ENCODE assay signal across 9 cellular contexts in the genomic region with DNA sequence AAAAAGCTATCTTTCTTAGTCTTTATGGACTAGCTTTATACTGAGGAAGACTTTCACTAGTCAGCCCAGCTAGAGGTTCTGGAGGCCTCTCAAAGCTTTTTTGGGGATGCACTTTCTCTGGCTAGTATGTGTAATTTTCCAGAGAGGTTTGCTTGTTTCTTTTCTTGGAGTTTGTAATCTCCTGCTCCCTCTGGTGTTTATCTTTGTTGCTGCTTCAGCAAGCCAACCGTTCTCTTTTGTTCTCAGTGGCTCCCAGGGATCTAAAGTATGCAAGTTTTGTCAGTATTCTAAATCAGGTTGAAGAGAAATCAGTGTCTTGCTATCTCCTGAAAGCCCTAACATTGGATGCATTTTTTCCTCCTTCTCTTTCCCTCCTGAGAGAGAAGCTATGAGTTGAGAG.
A peak's percentile ranks its signal among the peaks of the same experiment; 100 is the strongest.
DNase-seq lines count a peak whose midpoint lies in the region; ATAC-seq and TF ChIP-seq lines count a peak whose summit lies in the region.
"Had no signal": no experiment of that assay in that cellular context is flagged by ENCODE, and none has a peak within 500 bp of the region (broad histone marks: within the 10 kb centered on the region; RNA-seq: fewer than 3 reads in every experiment).

No MANE protein-coding gene starts in this region.

- no peaks in the 10 kb centered on the region for H3K4me1 ChIP-seq in lower lobe of right lung

- ATAC-seq in lower lobe of right lung (peak in 1 of 2 donors; percentile 32), GM18909 (IDR thresholded peaks at IDR 0.05; ENCODE audit: poor library complexity, unreplicated experiment) (no peak), HG02840 (IDR thresholded peaks at IDR 0.05; ENCODE audit: low FRiP score, unreplicated experiment) (no peak), GM21619 (IDR thresholded peaks at IDR 0.05; ENCODE audit: unreplicated experiment) (no peak)

- H3K36me3 ChIP-seq in lower lobe of right lung, result no peaks in the 10 kb centered on the region

- no peak overlapping the region for H3K4me3 ChIP-seq in lower lobe of right lung

- intact Hi-C loops in lower lobe of right lung (cut with DNase I), result no loop called here

- H3K27me3 ChIP-seq in lower lobe of right lung (ENCODE audit: low read depth), result no peaks in the 10 kb centered on the region

- DNase-seq in COR-L47 (lab: John Stamatoyannopoulos, UW) (peak; percentile 7), HT1080 (ENCODE audit: low read depth) (peak; percentile 43), amniotic stem cell (lab: John Stamatoyannopoulos, UW) (peak; percentile 11), lower lobe of right lung (no peak), middle frontal gyrus (ENCODE audit: extremely low spot score, low spot score) (no peak)
- DNase-seq: NCI-H1417 treated with DMSO at 0.1 percent for 48 hours had no signal

- TF ChIP-seq CTCF in lower lobe of right lung (IDR thresholded peaks at IDR 0.05), result peak; percentile 45

- H3K9me3 ChIP-seq in lower lobe of right lung, result no peaks in the 10 kb centered on the region

- no peak overlapping the region for H3K27ac ChIP-seq in lower lobe of right lung

Comparison
In these comparisons a context has a peak if more than half of its experiments do, and no peak if none do; other contexts are left out.
1. DNase-seq: peak in COR-L47 (single experiment), HT1080 (single experiment) and amniotic stem cell (single experiment); none in lower lobe of right lung (single experiment) and middle frontal gyrus (single experiment).